In the genomic region with DNA sequence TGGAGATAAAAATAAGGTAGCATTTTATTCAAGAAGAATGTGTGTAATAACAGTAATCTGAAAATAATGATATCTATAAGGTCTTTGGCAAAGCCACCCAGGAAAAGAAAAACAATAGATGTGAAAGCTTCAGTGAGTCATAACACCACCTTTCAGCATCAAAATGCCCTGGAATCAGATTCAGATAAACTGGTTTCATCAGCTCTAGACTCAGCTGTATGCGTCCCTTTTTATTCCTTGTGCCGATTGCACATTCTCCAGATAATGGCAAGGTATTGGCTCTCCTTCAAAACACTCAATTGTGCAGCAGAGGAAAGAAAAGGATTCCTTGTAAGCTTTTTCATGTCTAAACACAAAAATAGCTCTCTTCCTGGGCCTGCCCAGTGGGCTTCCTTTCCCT, we compare ENCODE assay signal across 17 cellular contexts.
DNase-seq lines count a peak whose midpoint lies in the region; TF ChIP-seq lines count a peak whose summit lies in the region.
"Had no signal": no experiment of that assay in that cellular context is flagged by ENCODE, and none has a peak within 500 bp of the region (broad histone marks: within the 10 kb centered on the region; RNA-seq: fewer than 3 reads in every experiment).

No MANE protein-coding gene starts in this region.

- no peaks in the 10 kb centered on the region for H3K9me3 ChIP-seq in breast epithelium
- H3K9me3 ChIP-seq: SK-N-SH had no signal

- no peaks in the 10 kb centered on the region for H3K36me3 ChIP-seq in breast epithelium

- H3K4me1 ChIP-seq in breast epithelium: no peaks in the 10 kb centered on the region

- peaks cover 5% of the 10 kb centered on the region for H3K4me1 Mint-ChIP-seq in MCF 10A (ENCODE audit: insufficient read depth, unreplicated experiment)
- H3K4me1 Mint-ChIP-seq in osteocyte (ENCODE audit: unreplicated experiment): peaks cover 35% of the 10 kb centered on the region

- no peaks in the 10 kb centered on the region for H3K9me3 Mint-ChIP-seq in MCF 10A (ENCODE audit: unreplicated experiment)
- H3K9me3 Mint-ChIP-seq in osteocyte (ENCODE audit: unreplicated experiment): no peaks in the 10 kb centered on the region
- H3K9me3 Mint-ChIP-seq: CD4-positive, alpha-beta T cell had no signal

- no peak overlapping the region for H3K4me3 ChIP-seq in breast epithelium
- no peak overlapping the region for H3K4me3 ChIP-seq in epithelial cell of esophagus (ENCODE audit: low read length)

- H3K27me3 ChIP-seq in breast epithelium: no peaks in the 10 kb centered on the region

- no TSS peak for BruUV-seq in MCF 10A (replicated peaks; lab: Mats Ljungman, UMichigan)

- CTCF ChIA-PET in MCF 10A (lab: Yijun Ruan, JAX): interaction anchor here (0.7 to 1.3 kb wide), 3 partner anchors 18 to 627 kb away, joined by 3 to 4 read pairs (median 3); no protein-coding TSS in a partner anchor

- no peak for TF ChIP-seq CTCF in MCF 10A (IDR thresholded peaks at IDR 0.05; ENCODE audit: unreplicated experiment)
- TF ChIP-seq CTCF in breast epithelium (IDR thresholded peaks at IDR 0.05): no peak
- TF ChIP-seq CTCF in epithelial cell of esophagus (IDR thresholded peaks at IDR 0.05; ENCODE audit: insufficient read depth, low read depth, low read length, missing control alignments): no peak
- no peak for TF ChIP-seq CTCF in osteocyte (IDR thresholded peaks at IDR 0.05)

- intact Hi-C loops in MCF 10A (cut with micrococcal nuclease) (loop anchor here (5.0 kb wide), 1 partner anchor 308 kb away; a partner anchor contains a TSS), breast epithelium (cut with DNase I; ENCODE audit: low total_unique reads) (no loop called here)

- H3K4me3 Mint-ChIP-seq in MCF 10A (ENCODE audit: unreplicated experiment) (no peak overlapping the region), osteocyte (ENCODE audit: unreplicated experiment) (no peak overlapping the region)
- H3K4me3 Mint-ChIP-seq: CD4-positive, alpha-beta T cell had no signal

- no peak for TF ChIP-seq POLR2A in breast epithelium (IDR thresholded peaks at IDR 0.05)

- H3K27me3 Mint-ChIP-seq in MCF 10A (ENCODE audit: insufficient read depth, unreplicated experiment) (no peaks in the 10 kb centered on the region), osteocyte (ENCODE audit: unreplicated experiment) (peaks cover 2% of the 10 kb centered on the region)
- H3K27me3 Mint-ChIP-seq: CD4-positive, alpha-beta T cell had no signal

- DNase-seq in MCF 10A (ENCODE audit: unreplicated experiment): peak; percentile 28
- DNase-seq in breast epithelium (ENCODE audit: low spot score in 2 of 2): no peak
- DNase-seq in epithelial cell of esophagus (ENCODE audit: low read depth): peak; percentile 66
- DNase-seq in osteocyte (ENCODE audit: extremely low spot score, unreplicated experiment): no peak
- no peak for DNase-seq in ACHN
- no peak for DNase-seq in NCI-H187 (lab: John Stamatoyannopoulos, UW)
- no peak for DNase-seq in putamen (ENCODE audit: low spot score)
- DNase-seq: Calu3; CD4-positive, alpha-beta T cell; GOT3; KG1; MV-4-11; NCI-H1417 treated with DMSO at 0.1 percent for 48 hours; NCI-H1930; NCI-H446 treated with DMSO at 0.1 percent for 48 hours; SHP77 treated with DMSO at 0.1 percent for 48 hours; SK-N-SH had no signal

- H3K27ac Mint-ChIP-seq in MCF 10A (ENCODE audit: low read depth, unreplicated experiment) (no peak overlapping the region), osteocyte (ENCODE audit: unreplicated experiment) (peak overlapping the region; percentile 8)
- H3K27ac Mint-ChIP-seq: CD4-positive, alpha-beta T cell had no signal

- POLR2A ChIA-PET in MCF 10A (lab: Yijun Ruan, JAX): interaction anchor here (0.8 kb wide), 1 partner anchor 309 kb away, joined by 3 read pairs; a partner anchor contains a TSS

- in situ Hi-C loops in ACHN (cut with HindIII; ENCODE audit: low pct_ligation_motif_present, low pct_unique_long_range_greater_than_20kb, low sequenced_read_pairs): no loop called here

- H3K27ac ChIP-seq in breast epithelium: no peak overlapping the region

- H3K36me3 Mint-ChIP-seq in MCF 10A (ENCODE audit: insufficient read depth, unreplicated experiment): no peaks in the 10 kb centered on the region
- no peaks in the 10 kb centered on the region for H3K36me3 Mint-ChIP-seq in osteocyte (ENCODE audit: unreplicated experiment)

Comparison
In these comparisons a context has a peak if more than half of its experiments do, and no peak if none do; other contexts are left out.
1. DNase-seq: peak in MCF 10A (single experiment) and epithelial cell of esophagus (single experiment); none in breast epithelium (0 of 2), osteocyte (single experiment), ACHN (single experiment), NCI-H187 (0 of 2) and putamen (single experiment).